10 cellular contexts compared by ENCODE assay signal in genomic region chr20:57988422-57988821, GRCh38.
"Had no signal": no experiment of that assay in that cellular context is flagged by ENCODE, and none has a peak within 500 bp of the region (broad histone marks: within the 10 kb centered on the region; RNA-seq: fewer than 3 reads in every experiment).

No MANE protein-coding gene starts in this region.

- H3K4me3 ChIP-seq: GM23338, K562 had no signal

- FAIRE-seq: H1, H54, K562 had no signal

- H3K9me3 Mint-ChIP-seq: GM23338, H9, HFFc6 had no signal

- H3K4me3 Mint-ChIP-seq: GM23338, H9, HFFc6 had no signal

- H3K27ac Mint-ChIP-seq: GM23338, H9, HFFc6 had no signal

- DNase-seq: H9, HCEC 1CT, HFFc6, IMR-90, KG1 had no signal

- ATAC-seq: GM23338, K562 had no signal

- H3K4me1 Mint-ChIP-seq: GM23338 had no signal

- H3K27ac ChIP-seq: HL-60 had no signal

- H3K4me2 ChIP-seq: GM23338 had no signal

- H2AFZ ChIP-seq: GM23338 had no signal
